1 cellular context compared by ENCODE assay signal in the genomic region with DNA sequence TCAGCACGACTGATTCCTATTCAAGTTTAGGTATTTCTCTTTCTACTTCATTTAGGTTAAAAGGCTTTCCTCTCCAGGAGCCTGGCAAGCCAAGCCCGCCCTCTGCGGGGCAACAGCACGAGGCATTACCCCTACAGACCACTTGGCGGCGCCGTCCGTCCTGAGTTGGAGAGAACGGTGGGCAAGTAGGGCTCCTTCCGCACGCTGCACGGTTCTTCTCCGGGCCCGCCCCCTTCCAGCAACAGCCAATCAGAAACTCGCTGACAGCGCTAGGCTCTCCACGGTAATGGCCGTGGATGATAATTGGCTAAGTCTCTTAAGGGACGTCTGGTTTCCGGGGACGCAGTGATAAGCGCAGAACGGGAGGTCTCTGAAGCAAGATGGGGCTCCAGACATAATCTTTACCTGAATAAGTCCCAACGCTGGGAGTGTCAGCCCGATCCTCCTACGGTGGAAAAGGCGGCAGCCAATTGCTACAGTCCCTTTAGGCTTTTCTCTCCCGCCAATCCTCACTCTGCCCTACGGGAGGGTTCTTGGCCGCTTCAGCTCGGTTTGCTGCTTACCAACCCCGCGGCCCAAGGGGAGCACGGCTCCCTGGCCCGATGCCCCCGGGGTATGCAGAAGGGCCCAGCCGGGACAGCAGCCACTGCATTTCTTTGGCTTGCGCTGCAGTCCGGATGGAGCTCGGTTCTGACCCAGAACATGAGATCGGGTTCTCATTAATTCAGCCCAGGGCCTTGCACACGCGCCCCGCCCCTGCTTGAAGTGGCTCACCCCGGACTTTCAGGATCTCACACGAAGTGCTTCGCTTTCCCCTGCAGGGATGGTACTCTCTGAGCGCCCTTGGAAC.
A peak's percentile ranks its signal among the peaks of the same experiment; 100 is the strongest.
TF ChIP-seq lines count a peak whose summit lies in the region.

No MANE protein-coding gene starts in this region.

TF ChIP-seq in HepG2, 621 proteins besides CTCF, POLR2A, EP300 and RAD21 (continued from another document):
- TF ChIP-seq SNRNP70 (IDR thresholded peaks at IDR 0.05; ENCODE audit: low read depth, low read length) (no peak), RFX3 (CRISPR knock-in tag; IDR thresholded peaks at IDR 0.05) (no peak), ZNF660 (CRISPR knock-in tag; IDR thresholded peaks at IDR 0.05; ENCODE audit: borderline replicate concordance, low read depth) (no peak), SP5 (CRISPR knock-in tag; IDR thresholded peaks at IDR 0.05; ENCODE audit: borderline replicate concordance, low read depth) (peak; percentile 72; the same call in 1 of the 2 replicates), ATF7 (IDR thresholded peaks at IDR 0.05) (no peak), ATF7 (CRISPR knock-in tag; IDR thresholded peaks at IDR 0.05) (no peak), GMEB1 (CRISPR knock-in tag; IDR thresholded peaks at IDR 0.05; ENCODE audit: borderline replicate concordance) (peak; percentile 98), EZH2 (conservative IDR thresholded peaks at IDR 0.05; ENCODE audit: low read depth, low read length) (no peak), ZNF264 (CRISPR knock-in tag; IDR thresholded peaks at IDR 0.05) (no peak)
- TF ChIP-seq, protein P1, sequence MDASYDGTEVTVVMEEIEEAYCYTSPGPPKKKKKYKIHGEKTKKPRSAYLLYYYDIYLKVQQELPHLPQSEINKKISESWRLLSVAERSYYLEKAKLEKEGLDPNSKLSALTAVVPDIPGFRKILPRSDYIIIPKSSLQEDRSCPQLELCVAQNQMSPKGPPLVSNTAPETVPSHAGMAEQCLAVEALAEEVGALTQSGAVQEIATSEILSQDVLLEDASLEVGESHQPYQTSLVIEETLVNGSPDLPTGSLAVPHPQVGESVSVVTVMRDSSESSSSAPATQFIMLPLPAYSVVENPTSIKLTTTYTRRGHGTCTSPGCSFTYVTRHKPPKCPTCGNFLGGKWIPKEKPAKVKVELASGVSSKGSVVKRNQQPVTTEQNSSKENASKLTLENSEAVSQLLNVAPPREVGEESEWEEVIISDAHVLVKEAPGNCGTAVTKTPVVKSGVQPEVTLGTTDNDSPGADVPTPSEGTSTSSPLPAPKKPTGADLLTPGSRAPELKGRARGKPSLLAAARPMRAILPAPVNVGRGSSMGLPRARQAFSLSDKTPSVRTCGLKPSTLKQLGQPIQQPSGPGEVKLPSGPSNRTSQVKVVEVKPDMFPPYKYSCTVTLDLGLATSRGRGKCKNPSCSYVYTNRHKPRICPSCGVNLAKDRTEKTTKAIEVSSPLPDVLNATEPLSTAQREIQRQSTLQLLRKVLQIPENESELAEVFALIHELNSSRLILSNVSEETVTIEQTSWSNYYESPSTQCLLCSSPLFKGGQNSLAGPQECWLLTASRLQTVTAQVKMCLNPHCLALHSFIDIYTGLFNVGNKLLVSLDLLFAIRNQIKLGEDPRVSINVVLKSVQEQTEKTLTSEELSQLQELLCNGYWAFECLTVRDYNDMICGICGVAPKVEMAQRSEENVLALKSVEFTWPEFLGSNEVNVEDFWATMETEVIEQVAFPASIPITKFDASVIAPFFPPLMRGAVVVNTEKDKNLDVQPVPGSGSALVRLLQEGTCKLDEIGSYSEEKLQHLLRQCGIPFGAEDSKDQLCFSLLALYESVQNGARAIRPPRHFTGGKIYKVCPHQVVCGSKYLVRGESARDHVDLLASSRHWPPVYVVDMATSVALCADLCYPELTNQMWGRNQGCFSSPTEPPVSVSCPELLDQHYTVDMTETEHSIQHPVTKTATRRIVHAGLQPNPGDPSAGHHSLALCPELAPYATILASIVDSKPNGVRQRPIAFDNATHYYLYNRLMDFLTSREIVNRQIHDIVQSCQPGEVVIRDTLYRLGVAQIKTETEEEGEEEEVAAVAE (CRISPR knock-in tag; IDR thresholded peaks at IDR 0.05; ENCODE audit: borderline replicate concordance) = peak; percentile 96
- TF ChIP-seq, protein P2, sequence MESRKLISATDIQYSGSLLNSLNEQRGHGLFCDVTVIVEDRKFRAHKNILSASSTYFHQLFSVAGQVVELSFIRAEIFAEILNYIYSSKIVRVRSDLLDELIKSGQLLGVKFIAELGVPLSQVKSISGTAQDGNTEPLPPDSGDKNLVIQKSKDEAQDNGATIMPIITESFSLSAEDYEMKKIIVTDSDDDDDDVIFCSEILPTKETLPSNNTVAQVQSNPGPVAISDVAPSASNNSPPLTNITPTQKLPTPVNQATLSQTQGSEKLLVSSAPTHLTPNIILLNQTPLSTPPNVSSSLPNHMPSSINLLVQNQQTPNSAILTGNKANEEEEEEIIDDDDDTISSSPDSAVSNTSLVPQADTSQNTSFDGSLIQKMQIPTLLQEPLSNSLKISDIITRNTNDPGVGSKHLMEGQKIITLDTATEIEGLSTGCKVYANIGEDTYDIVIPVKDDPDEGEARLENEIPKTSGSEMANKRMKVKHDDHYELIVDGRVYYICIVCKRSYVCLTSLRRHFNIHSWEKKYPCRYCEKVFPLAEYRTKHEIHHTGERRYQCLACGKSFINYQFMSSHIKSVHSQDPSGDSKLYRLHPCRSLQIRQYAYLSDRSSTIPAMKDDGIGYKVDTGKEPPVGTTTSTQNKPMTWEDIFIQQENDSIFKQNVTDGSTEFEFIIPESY (CRISPR knock-in tag; IDR thresholded peaks at IDR 0.05) = peak; percentile 79
TF ChIP-seq in HepG2: peak in this region for 314.
